31 cellular contexts compared by ENCODE assay signal in genomic region chr11:130815074-130815802, GRCh38.
DNase-seq lines count a peak whose midpoint lies in the region; ATAC-seq and TF ChIP-seq lines count a peak whose summit lies in the region.
"Had no signal": no experiment of that assay in that cellular context is flagged by ENCODE, and none has a peak within 500 bp of the region (broad histone marks: within the 10 kb centered on the region; RNA-seq: fewer than 3 reads in every experiment).

No MANE protein-coding gene starts in this region.

- peaks cover 11% of the 10 kb centered on the region for H3K27me3 Mint-ChIP-seq in type B pancreatic cell

- H3K36me3 ChIP-seq in breast epithelium (no peaks in the 10 kb centered on the region), mammary epithelial cell (ENCODE audit: insufficient read depth, low read length) (no peaks in the 10 kb centered on the region), mesenchymal stem cell (ENCODE audit: control insufficient read depth in 1 of 2, insufficient read depth in 2 of 2, low read depth in 1 of 2, low read length in 2 of 2) (no peaks in the 10 kb centered on the region)
- H3K36me3 ChIP-seq: cardiac muscle cell, heart left ventricle, pancreas, right atrium auricular region, transverse colon had no signal

- TF ChIP-seq POLR2A in breast epithelium (IDR thresholded peaks at IDR 0.05), result no peak

- WGBS in mammary epithelial cell (ENCODE audit: low coverage, missing lambda C conversion rate), result 88% methylated on average over 9 of the region's 9 CpGs
- 90% methylated on average over 6 of the region's 9 CpGs for WGBS in mesenchymal stem cell

- CTCF ChIA-PET in mammary epithelial cell (lab: Charles Lee; ENCODE audit: low non-redundant PET), result no interaction called here

- peak overlapping the region; percentile 32 for H3K27ac Mint-ChIP-seq in type B pancreatic cell
- H3K27ac Mint-ChIP-seq: activated naive CD8-positive, alpha-beta T cell; CD14-positive monocyte; IgD-negative memory B cell; memory B cell had no signal

- intact Hi-C loops in breast epithelium (cut with DNase I; ENCODE audit: low total_unique reads) (no loop called here), mammary epithelial cell (cut with micrococcal nuclease) (no loop called here)

- H3K4me2 ChIP-seq in mammary epithelial cell (ENCODE audit: insufficient read depth, low read depth, low read length) (no peak overlapping the region), mesenchymal stem cell (ENCODE audit: low read length, poor library complexity, severe bottlenecking) (no peak overlapping the region)

- peaks cover 35% of the 10 kb centered on the region for H3K4me1 Mint-ChIP-seq in type B pancreatic cell (ENCODE audit: unreplicated experiment)
- H3K4me1 Mint-ChIP-seq: CD14-positive monocyte, IgD-negative memory B cell, memory B cell had no signal

- no peak overlapping the region for H3K4me3 Mint-ChIP-seq in type B pancreatic cell
- H3K4me3 Mint-ChIP-seq: activated naive CD8-positive, alpha-beta T cell; CD14-positive monocyte; IgD-negative memory B cell; memory B cell; neural crest cell had no signal

- H2AFZ ChIP-seq in mammary epithelial cell (ENCODE audit: low read depth, low read length) (no peak overlapping the region), mesenchymal stem cell (ENCODE audit: low read depth, low read length) (no peak overlapping the region)

- in situ Hi-C loops in mammary epithelial cell (cut with MboI; ENCODE audit: low sequenced_read_pairs in 2 of 2), result no loop called here

- no peak overlapping the region for H3K4ac ChIP-seq in mesenchymal stem cell (ENCODE audit: low read depth in 1 of 2, low read length in 2 of 2)

- H3K4me3 ChIP-seq in breast epithelium (no peak overlapping the region), mammary epithelial cell (replicated peaks in 1 of 3; ENCODE audit: insufficient read depth in 1 of 3, low read depth in 2 of 3, low read length in 3 of 3) (no peak overlapping the region), mesenchymal stem cell (ENCODE audit: insufficient read depth in 1 of 2, low read depth in 1 of 2, low read length in 2 of 2) (no peak overlapping the region)
- H3K4me3 ChIP-seq: cardiac muscle cell, coronary artery, heart left ventricle, pancreas, right atrium auricular region, transverse colon had no signal

- H4K8ac ChIP-seq in mesenchymal stem cell (ENCODE audit: low read length), result no peak overlapping the region

- TF ChIP-seq CTCF in breast epithelium (IDR thresholded peaks at IDR 0.05), result no peak
- no peak for TF ChIP-seq CTCF in mammary epithelial cell (conservative IDR thresholded peaks at IDR 0.05 in 1 of 2, IDR thresholded peaks at IDR 0.05 in 1 of 2; ENCODE audit: extremely low read depth in 1 of 2, insufficient read depth in 1 of 2, low read depth in 1 of 2, low read length in 2 of 2)
- TF ChIP-seq CTCF in type B pancreatic cell (conservative IDR thresholded peaks at IDR 0.05), result no peak

- H2BK12ac ChIP-seq in mesenchymal stem cell (ENCODE audit: low read length in 2 of 2), result no peak overlapping the region

- no peak overlapping the region for H3K18ac ChIP-seq in mesenchymal stem cell (ENCODE audit: low read depth in 1 of 2, low read length in 2 of 2)

- H4K91ac ChIP-seq in mesenchymal stem cell (ENCODE audit: low read length), result no peak overlapping the region

- H3K9me3 Mint-ChIP-seq in type B pancreatic cell, result peaks cover 5% of the 10 kb centered on the region
- H3K9me3 Mint-ChIP-seq: IgD-negative memory B cell, memory B cell, neural crest cell had no signal

- H3K79me1 ChIP-seq in mesenchymal stem cell (replicated peaks; ENCODE audit: low read length, poor library complexity, severe bottlenecking), result no peaks in the 10 kb centered on the region

- dilution Hi-C loops in mammary epithelial cell (cut with HindIII; ENCODE audit: low sequenced_read_pairs), result no loop called here

- no peak overlapping the region for H3K9ac ChIP-seq in mammary epithelial cell (ENCODE audit: insufficient read depth, low read length)
- no peak overlapping the region for H3K9ac ChIP-seq in mesenchymal stem cell (ENCODE audit: low read length)

- H3K27ac ChIP-seq in breast epithelium (peak overlapping the region; percentile 2 to 50), mammary epithelial cell (ENCODE audit: insufficient read depth, low read depth, low read length) (no peak overlapping the region), mesenchymal stem cell (ENCODE audit: low read length, poor library complexity, severe bottlenecking) (peak overlapping the region; percentile 97)
- H3K27ac ChIP-seq: 22Rv1, cardiac muscle cell, coronary artery, epithelial cell of prostate, heart left ventricle, right atrium auricular region, transverse colon had no signal

- H3K14ac ChIP-seq in mesenchymal stem cell (ENCODE audit: low read length in 2 of 2), result no peak overlapping the region

- peak; percentile 60 for ATAC-seq in esophagus mucosa

- H4K20me1 ChIP-seq in mammary epithelial cell (ENCODE audit: insufficient read depth, low read length), result no peaks in the 10 kb centered on the region

- no peaks in the 10 kb centered on the region for H3K79me2 ChIP-seq in mammary epithelial cell (ENCODE audit: insufficient read depth, low read length)

- H3K23ac ChIP-seq in mesenchymal stem cell (ENCODE audit: low read length in 2 of 2), result no peak overlapping the region

- no peak overlapping the region for H2BK120ac ChIP-seq in mesenchymal stem cell (ENCODE audit: low read depth, low read length)

- DNase-seq in breast epithelium (ENCODE audit: low spot score in 2 of 2) (no peak), mammary epithelial cell (no peak), mesenchymal stem cell (no peak), type B pancreatic cell (ENCODE audit: extremely low spot score, unreplicated experiment) (no peak), COR-L47 (lab: John Stamatoyannopoulos, UW) (no peak), globus pallidus (ENCODE audit: low spot score) (no peak), NOMO-1 treated with dmso at 0.1 percent for 144 hours (lab: John Stamatoyannopoulos, UW; ENCODE audit: unreplicated experiment) (no peak)
- DNase-seq: activated CD4-positive, alpha-beta T cell treated with anti-CD3 and anti-CD28 coated beads, Interleukin-2, amount 50 U/mL, for 1 hour; activated CD4-positive, CD25-positive, alpha-beta regulatory T cell; activated effector memory CD4-positive, alpha-beta T cell treated with anti-CD3 and anti-CD28 coated beads, Interleukin-2, amount 50 U/mL, for 16 hours; activated T-cell treated with anti-CD3 and anti-CD28 coated beads, Interleukin-2, amount 50 U/mL, for 1 hour; anterior cingulate cortex; effector memory CD4-positive, alpha-beta T cell; GF-D8; heart left ventricle; NCI-H146; NCI-H748 treated with DMSO at 0.1 percent for 48 hours; pancreas; stimulated activated CD4-positive, alpha-beta T cell treated with anti-CD3 and anti-CD28 coated beads, Interleukin-4, amount 100 ng/mL, for 1 hour; transverse colon had no signal

- BruUV-seq in mammary epithelial cell (replicated peaks; lab: Mats Ljungman, UMichigan), result no TSS peak

- no peak overlapping the region for H2BK5ac ChIP-seq in mesenchymal stem cell (ENCODE audit: low read depth, low read length, poor library complexity, severe bottlenecking)

- peak overlapping the region; percentile 92 for H2AK5ac ChIP-seq in mesenchymal stem cell (ENCODE audit: low read length, severe bottlenecking)

- no peaks in the 10 kb centered on the region for H3K4me1 ChIP-seq in breast epithelium
- no peaks in the 10 kb centered on the region for H3K4me1 ChIP-seq in mammary epithelial cell (ENCODE audit: insufficient read depth, low read length)
- H3K4me1 ChIP-seq in mesenchymal stem cell (ENCODE audit: control insufficient read depth, insufficient read depth, low read depth, low read length), result peaks cover 18% of the 10 kb centered on the region
- H3K4me1 ChIP-seq: right atrium auricular region, transverse colon had no signal

- H2BK15ac ChIP-seq in mesenchymal stem cell (ENCODE audit: low read depth, poor library complexity, severe bottlenecking), result no peak overlapping the region

- H3K9me3 ChIP-seq in breast epithelium, result no peaks in the 10 kb centered on the region
- H3K9me3 ChIP-seq in mammary epithelial cell (replicated peaks; ENCODE audit: insufficient read depth, low read length), result no peaks in the 10 kb centered on the region
- no peaks in the 10 kb centered on the region for H3K9me3 ChIP-seq in mesenchymal stem cell (ENCODE audit: control insufficient read depth, low read length)
- H3K9me3 ChIP-seq: heart left ventricle, pancreas, right atrium auricular region, transverse colon had no signal

- no peaks in the 10 kb centered on the region for H3K27me3 ChIP-seq in breast epithelium
- no peaks in the 10 kb centered on the region for H3K27me3 ChIP-seq in mammary epithelial cell (ENCODE audit: insufficient read depth, low read length)
- H3K27me3 ChIP-seq in mesenchymal stem cell (ENCODE audit: control insufficient read depth in 1 of 2, insufficient read depth in 1 of 2, low read length in 2 of 2), result peaks cover 4 to 15% of the 10 kb centered on the region in 2 experiments
- H3K27me3 ChIP-seq: cardiac muscle cell, heart left ventricle, right atrium auricular region, transverse colon had no signal

- H3K36me3 Mint-ChIP-seq in type B pancreatic cell, result no peaks in the 10 kb centered on the region
- H3K36me3 Mint-ChIP-seq: activated naive CD8-positive, alpha-beta T cell; CD14-positive monocyte; IgD-negative memory B cell; memory B cell had no signal
